In genomic region chr5:142095035-142095434, GRCh38 we compare ENCODE assay signal across 10 cellular contexts. TPM values are rescaled to one million over a fixed set of nuclear protein-coding genes. Genes with fewer than 3 reads are reported as not detected.
A peak's percentile ranks its signal among the peaks of the same experiment; 100 is the strongest.
DNase-seq lines count a peak whose midpoint lies in the region; ATAC-seq and TF ChIP-seq lines count a peak whose summit lies in the region.
"Had no signal": no experiment of that assay in that cellular context is flagged by ENCODE, and none has a peak within 500 bp of the region (broad histone marks: within the 10 kb centered on the region; RNA-seq: fewer than 3 reads in every experiment).

No MANE protein-coding gene starts in this region.

- no peak overlapping the region for H4K8ac ChIP-seq in trophoblast cell (ENCODE audit: low read depth, low read length)

- H3K9ac ChIP-seq in trophoblast cell (ENCODE audit: low read length) = no peak overlapping the region

- H3K4me3 ChIP-seq in psoas muscle (no peak overlapping the region), trophoblast cell (ENCODE audit: low read depth, low read length) (no peak overlapping the region)
- H3K4me3 ChIP-seq: stomach had no signal

- intact Hi-C loops in psoas muscle (cut with DNase I) = no loop called here
- intact Hi-C loops in posterior vena cava (cut with DNase I) = no loop called here

- no peak overlapping the region for H3K18ac ChIP-seq in trophoblast cell (ENCODE audit: low read length)

- H3K4me2 ChIP-seq in trophoblast cell (ENCODE audit: low read length) = no peak overlapping the region

- no peak overlapping the region for H3K14ac ChIP-seq in trophoblast cell (ENCODE audit: low read length)

- DNase-seq in activated naive CD4-positive, alpha-beta T cell treated with anti-CD3 and anti-CD28 coated beads, Interleukin-2, amount 10 ng/mL, durations not matched to agents 7 days and 5 days = peak; percentile 35
- DNase-seq in psoas muscle (no peak), posterior vena cava (ENCODE audit: low spot score) (no peak), OCI-M1 (lab: John Stamatoyannopoulos, UW) (no peak), trophoblast cell (no peak)
- peak; percentile 27 to 70 for DNase-seq in stimulated activated naive CD8-positive, alpha-beta T cell treated with anti-CD3 and anti-CD28 coated beads, Interleukin-15, amount 100 ng/mL, for 72 hours
- DNase-seq: stomach had no signal

- CTCF ChIA-PET in activated naive CD4-positive, alpha-beta T cell treated with anti-CD3 and anti-CD28 coated beads, Interleukin-2, amount 10 ng/mL, durations not matched to agents 7 days and 5 days (lab: Charles Lee) = interaction anchor here (0.8 to 2.2 kb wide), 5 partner anchors 14 to 83 kb away, joined by 3 to 12 read pairs (median 4); partner anchors contain the start of gene GNPDA1

- H3K27me3 ChIP-seq in psoas muscle (ENCODE audit: insufficient read depth in 3 of 3, low read length in 2 of 3) (no peaks in the 10 kb centered on the region), trophoblast cell (ENCODE audit: insufficient read depth, low read length) (no peaks in the 10 kb centered on the region)
- H3K27me3 ChIP-seq: stomach had no signal

- H3K79me2 ChIP-seq in trophoblast cell (ENCODE audit: control insufficient read depth, insufficient read depth, low read length, poor library complexity) = no peaks in the 10 kb centered on the region

- H2AK5ac ChIP-seq in trophoblast cell (ENCODE audit: low read length) = no peak overlapping the region

- H3K36me3 ChIP-seq in psoas muscle (ENCODE audit: insufficient read depth in 1 of 2, low read depth in 1 of 2) = no peaks in the 10 kb centered on the region
- no peaks in the 10 kb centered on the region for H3K36me3 ChIP-seq in trophoblast cell (ENCODE audit: control insufficient read depth in 1 of 2, insufficient read depth in 2 of 2, low read length in 2 of 2)
- H3K36me3 ChIP-seq: stomach had no signal

- no peak overlapping the region for H2BK120ac ChIP-seq in trophoblast cell (ENCODE audit: insufficient read depth, low read length, poor library complexity)

- no peak for TF ChIP-seq CTCF in psoas muscle (IDR thresholded peaks at IDR 0.05)

- peak; percentile 4 to 6 for ATAC-seq in activated CD4-positive, CD25-positive, alpha-beta regulatory T cell treated with anti-CD3 and anti-CD28 coated beads, Interleukin-2, amount 50 U/mL, for 24 hours
- ATAC-seq in psoas muscle = peak in 2 of 4 donors; percentile 38 to 42
- ATAC-seq in stimulated activated naive CD8-positive, alpha-beta T cell treated with anti-CD3 and anti-CD28 coated beads, Interleukin-15, amount 100 ng/mL, for 72 hours = peak; percentile 29
- no peak for ATAC-seq in HG03354 (IDR thresholded peaks at IDR 0.05; ENCODE audit: poor library complexity, severe bottlenecking, unreplicated experiment)

- peak overlapping the region; percentile 91 for H3K27ac Mint-ChIP-seq in activated naive CD4-positive, alpha-beta T cell treated with anti-CD3 and anti-CD28 coated beads, Interleukin-2, amount 10 ng/mL, durations not matched to agents 7 days and 5 days
- peak overlapping the region; percentile 74 to 96 for H3K27ac Mint-ChIP-seq in stimulated activated naive CD8-positive, alpha-beta T cell treated with anti-CD3 and anti-CD28 coated beads, Interleukin-15, amount 100 ng/mL, for 72 hours

- H3K9me3 ChIP-seq in psoas muscle (no peaks in the 10 kb centered on the region), trophoblast cell (ENCODE audit: insufficient read depth, low read depth, low read length) (no peaks in the 10 kb centered on the region)
- H3K9me3 ChIP-seq: stomach had no signal

- H2BK5ac ChIP-seq in trophoblast cell (ENCODE audit: low read depth, low read length, poor library complexity) = no peak overlapping the region

- peaks cover 18% of the 10 kb centered on the region for H3K4me1 ChIP-seq in psoas muscle
- H3K4me1 ChIP-seq in trophoblast cell (ENCODE audit: control insufficient read depth in 1 of 2, insufficient read depth in 2 of 2, low read length in 2 of 2) = peaks cover 3% of the 10 kb centered on the region in 2 experiments
- H3K4me1 ChIP-seq: stomach had no signal

- no peak overlapping the region for H3K23ac ChIP-seq in trophoblast cell (ENCODE audit: low read length)

- H2AFZ ChIP-seq in trophoblast cell (ENCODE audit: insufficient read depth, low read length, poor library complexity) = no peak overlapping the region

- H3K27ac ChIP-seq in psoas muscle (peak overlapping the region; percentile 58), trophoblast cell (ENCODE audit: low read depth, low read length) (no peak overlapping the region)
- H3K27ac ChIP-seq: RWPE1 had no signal

- H3K79me1 ChIP-seq in trophoblast cell (ENCODE audit: low read length) = no peaks in the 10 kb centered on the region

- no peak overlapping the region for H4K12ac ChIP-seq in trophoblast cell (ENCODE audit: low read depth, low read length)

- H2BK12ac ChIP-seq in trophoblast cell (ENCODE audit: low read length) = no peak overlapping the region

- no peaks in the 10 kb centered on the region for H3K9me3 Mint-ChIP-seq in activated naive CD4-positive, alpha-beta T cell treated with anti-CD3 and anti-CD28 coated beads, Interleukin-2, amount 10 ng/mL, durations not matched to agents 7 days and 5 days
- H3K9me3 Mint-ChIP-seq in stimulated activated naive CD8-positive, alpha-beta T cell treated with anti-CD3 and anti-CD28 coated beads, Interleukin-15, amount 100 ng/mL, for 72 hours = no peaks in the 10 kb centered on the region

- no peak overlapping the region for H3K4ac ChIP-seq in trophoblast cell (ENCODE audit: low read depth, low read length)

- no peaks in the 10 kb centered on the region for H3K27me3 Mint-ChIP-seq in activated naive CD4-positive, alpha-beta T cell treated with anti-CD3 and anti-CD28 coated beads, Interleukin-2, amount 10 ng/mL, durations not matched to agents 7 days and 5 days
- no peaks in the 10 kb centered on the region for H3K27me3 Mint-ChIP-seq in stimulated activated naive CD8-positive, alpha-beta T cell treated with anti-CD3 and anti-CD28 coated beads, Interleukin-15, amount 100 ng/mL, for 72 hours

- WGBS in psoas muscle, 3 donors = 27 to 37% (median 32%) methylated on average over 4 of the region's 4 CpGs
- no CpG with 5 or more reads among the region's 4 CpGs for WGBS in trophoblast cell (ENCODE audit: extremely low coverage, insufficient coverage, insufficient read length)

- H3K4me1 Mint-ChIP-seq in activated naive CD4-positive, alpha-beta T cell treated with anti-CD3 and anti-CD28 coated beads, Interleukin-2, amount 10 ng/mL, durations not matched to agents 7 days and 5 days = peaks cover 52% of the 10 kb centered on the region
- peaks cover 94% of the 10 kb centered on the region for H3K4me1 Mint-ChIP-seq in stimulated activated naive CD8-positive, alpha-beta T cell treated with anti-CD3 and anti-CD28 coated beads, Interleukin-15, amount 100 ng/mL, for 72 hours

- peaks cover 2% of the 10 kb centered on the region for H3K36me3 Mint-ChIP-seq in activated naive CD4-positive, alpha-beta T cell treated with anti-CD3 and anti-CD28 coated beads, Interleukin-2, amount 10 ng/mL, durations not matched to agents 7 days and 5 days

- H3K4me3 Mint-ChIP-seq in activated naive CD4-positive, alpha-beta T cell treated with anti-CD3 and anti-CD28 coated beads, Interleukin-2, amount 10 ng/mL, durations not matched to agents 7 days and 5 days = peak overlapping the region; percentile 9
- H3K4me3 Mint-ChIP-seq in stimulated activated naive CD8-positive, alpha-beta T cell treated with anti-CD3 and anti-CD28 coated beads, Interleukin-15, amount 100 ng/mL, for 72 hours = peak overlapping the region; percentile 48 to 69

- H4K91ac ChIP-seq in trophoblast cell (ENCODE audit: low read depth, low read length) = no peak overlapping the region

RNA-seq across cellular contexts. Expression of gene NDFIP1, which starts 13.5 kb away (rescaled TPM):
- total RNA-seq in psoas muscle (10 to 100 TPM; 28.5 to 34.1 (median 31.8) TPM), posterior vena cava (10 to 100 TPM; 78.5 to 81.0 TPM)
- polyA plus RNA-seq in psoas muscle = 10 to 100 TPM; 22.9 to 34.2 (median 23.7) TPM
- 26.2 and 27.0 TPM in 2 replicates for polyA plus RNA-seq in trophoblast cell (2013)

Comparison
In these comparisons a context has a peak if more than half of its experiments do, and no peak if none do; other contexts are left out.
1. DNase-seq: peak in activated naive CD4-positive, alpha-beta T cell treated with anti-CD3 and anti-CD28 coated beads, Interleukin-2, amount 10 ng/mL, durations not matched to agents 7 days and 5 days (single experiment) and stimulated activated naive CD8-positive, alpha-beta T cell treated with anti-CD3 and anti-CD28 coated beads, Interleukin-15, amount 100 ng/mL, for 72 hours (2 of 2); none in psoas muscle (0 of 2), posterior vena cava (single experiment), OCI-M1 (single experiment) and trophoblast cell (0 of 2).